Comparison of ENCODE assay signal across 9 cellular contexts in genomic region chr2:10412380-10412779, GRCh38. TPM values are rescaled to one million over a fixed set of nuclear protein-coding genes. Genes with fewer than 3 reads are reported as not detected.
DNase-seq lines count a peak whose midpoint lies in the region; ATAC-seq and TF ChIP-seq lines count a peak whose summit lies in the region.
"Had no signal": no experiment of that assay in that cellular context is flagged by ENCODE, and none has a peak within 500 bp of the region (broad histone marks: within the 10 kb centered on the region; RNA-seq: fewer than 3 reads in every experiment).

No MANE protein-coding gene starts in this region.

- no peak overlapping the region for H3K9ac ChIP-seq in neural progenitor cell

- H3K27me3 ChIP-seq in neural progenitor cell, result no peaks in the 10 kb centered on the region

- H3K4me3 Mint-ChIP-seq in activated T-helper 17 cell treated with anti-CD3 and anti-CD28 coated beads, Interleukin-2, amount 50 U/mL, for 72 hours, result no peak overlapping the region
- no peak overlapping the region for H3K4me3 Mint-ChIP-seq in neural progenitor cell
- H3K4me3 Mint-ChIP-seq: T-helper 1 cell treated with Interleukin-12 subunit alpha and Interleukin-12 subunit beta and Interleukin-4 antibody, amounts not matched to agents 30 μg/mL and 1 μg/mL, for 36 hours had no signal

- DNase-seq in activated T-cell treated with anti-CD3 and anti-CD28 coated beads for 48 hours (ENCODE audit: low read depth) (peak; percentile 36), activated T-cell treated with anti-CD3 and anti-CD28 coated beads for 4 hours (no peak), HuH-7 (ENCODE audit: low spot score) (peak; percentile 62), neural progenitor cell (ENCODE audit: low spot score) (peak; percentile 66), HuH-7.5 (ENCODE audit: low spot score) (no peak), NK-92 (lab: John Stamatoyannopoulos, UW; ENCODE audit: unreplicated experiment) (no peak), ureter (ENCODE audit: low spot score) (no peak)

- H2AFZ ChIP-seq in neural progenitor cell (replicated peaks), result no peak overlapping the region

- H3K79me2 ChIP-seq in neural progenitor cell (ENCODE audit: low read depth), result no peaks in the 10 kb centered on the region

- no peak overlapping the region for H3K4me3 ChIP-seq in neural progenitor cell

- peaks cover 52% of the 10 kb centered on the region for H3K36me3 Mint-ChIP-seq in activated T-helper 17 cell treated with anti-CD3 and anti-CD28 coated beads, Interleukin-2, amount 50 U/mL, for 72 hours (ENCODE audit: low read depth)
- H3K36me3 Mint-ChIP-seq in neural progenitor cell, result no peaks in the 10 kb centered on the region

- no peak for ATAC-seq in activated T-helper 17 cell treated with anti-CD3 and anti-CD28 coated beads, Interleukin-2, amount 50 U/mL, for 72 hours (replicated peaks)

- no peak overlapping the region for H3K27ac ChIP-seq in neural progenitor cell

- H3K9me3 Mint-ChIP-seq in activated T-helper 17 cell treated with anti-CD3 and anti-CD28 coated beads, Interleukin-2, amount 50 U/mL, for 72 hours, result no peaks in the 10 kb centered on the region
- H3K9me3 Mint-ChIP-seq in neural progenitor cell, result no peaks in the 10 kb centered on the region
- H3K9me3 Mint-ChIP-seq: T-helper 1 cell treated with Interleukin-12 subunit alpha and Interleukin-12 subunit beta and Interleukin-4 antibody, amounts not matched to agents 30 μg/mL and 1 μg/mL, for 36 hours had no signal

- H3K4me1 ChIP-seq in neural progenitor cell, result no peaks in the 10 kb centered on the region

- H3K36me3 ChIP-seq in neural progenitor cell, result no peaks in the 10 kb centered on the region

- no peak overlapping the region for H3K4me2 ChIP-seq in neural progenitor cell

- H3F3A ChIP-seq in neural progenitor cell (ENCODE audit: low read depth), result no peaks in the 10 kb centered on the region

- no peak for TF ChIP-seq CTCF in neural progenitor cell (IDR thresholded peaks at IDR 0.05)

- no peaks in the 10 kb centered on the region for H3K9me3 ChIP-seq in neural progenitor cell (ENCODE audit: low read depth)

- peak overlapping the region; percentile 52 for H3K27ac Mint-ChIP-seq in activated T-helper 17 cell treated with anti-CD3 and anti-CD28 coated beads, Interleukin-2, amount 50 U/mL, for 72 hours
- H3K27ac Mint-ChIP-seq in neural progenitor cell, result no peak overlapping the region
- H3K27ac Mint-ChIP-seq: T-helper 1 cell treated with Interleukin-12 subunit alpha and Interleukin-12 subunit beta and Interleukin-4 antibody, amounts not matched to agents 30 μg/mL and 1 μg/mL, for 36 hours had no signal

- no peaks in the 10 kb centered on the region for H4K20me1 ChIP-seq in neural progenitor cell (ENCODE audit: low read depth)

- peaks cover 31% of the 10 kb centered on the region for H3K4me1 Mint-ChIP-seq in activated T-helper 17 cell treated with anti-CD3 and anti-CD28 coated beads, Interleukin-2, amount 50 U/mL, for 72 hours
- peaks cover 20% of the 10 kb centered on the region for H3K4me1 Mint-ChIP-seq in neural progenitor cell

- no peaks in the 10 kb centered on the region for H3K27me3 Mint-ChIP-seq in activated T-helper 17 cell treated with anti-CD3 and anti-CD28 coated beads, Interleukin-2, amount 50 U/mL, for 72 hours
- peaks cover 2% of the 10 kb centered on the region for H3K27me3 Mint-ChIP-seq in neural progenitor cell (ENCODE audit: insufficient read depth, low read depth)

RNA-seq across cellular contexts. Expression of gene ODC1, which starts 35.7 kb away (rescaled TPM):
- 100 to 1,000 TPM in 1 of 2 donors, 10 to 100 TPM in 1; 60.3 to 180 TPM for total RNA-seq in activated T-helper 17 cell treated with anti-CD3 and anti-CD28 coated beads, Interleukin-2, amount 50 U/mL, for 72 hours
- total RNA-seq in neural progenitor cell (ENCODE audit: low replicate concordance), result 348 and 437 TPM in 2 replicates
- 85.3 TPM for total RNA-seq in ureter

Comparison
In these comparisons a context has a peak if more than half of its experiments do, and no peak if none do; other contexts are left out.
1. DNase-seq: peak in activated T-cell treated with anti-CD3 and anti-CD28 coated beads for 48 hours (single experiment), HuH-7 (single experiment) and neural progenitor cell (single experiment); none in activated T-cell treated with anti-CD3 and anti-CD28 coated beads for 4 hours (single experiment), HuH-7.5 (single experiment), NK-92 (single experiment) and ureter (single experiment).